In genomic region chr3:57826286-57826951, GRCh38 we compare ENCODE assay signal across 1 cellular context.
TF ChIP-seq lines count a peak whose summit lies in the region.

No MANE protein-coding gene starts in this region.

TF ChIP-seq in GM23338, 12 proteins besides CTCF, POLR2A, EP300 and RAD21 (continued from another document):
- no peak for TF ChIP-seq REST (IDR thresholded peaks at IDR 0.05; ENCODE audit: unreplicated experiment)
- no peak for TF ChIP-seq EZH2 (IDR thresholded peaks at IDR 0.05; ENCODE audit: low read depth, unreplicated experiment)
- TF ChIP-seq JUNB (IDR thresholded peaks at IDR 0.05; ENCODE audit: unreplicated experiment): no peak
- TF ChIP-seq ETS1 (IDR thresholded peaks at IDR 0.05): no peak
- no peak for TF ChIP-seq POLR2AphosphoS5 (IDR thresholded peaks at IDR 0.05; ENCODE audit: low read depth)
- no peak for TF ChIP-seq ZNF114 (CRISPR knock-in tag; IDR thresholded peaks at IDR 0.05)
- TF ChIP-seq EZH2phosphoT487 (IDR thresholded peaks at IDR 0.05; ENCODE audit: unreplicated experiment): no peak
